8 cellular contexts compared by ENCODE assay signal in genomic region chr9:77717608-77718297, GRCh38.
DNase-seq lines count a peak whose midpoint lies in the region; ATAC-seq, FAIRE-seq and TF ChIP-seq lines count a peak whose summit lies in the region.
"Not testable (repeated sequence)": the region's sequence is repeated elsewhere in the genome, so short reads cannot be mapped to it uniquely, and the experiment has no call there.

No MANE protein-coding gene starts in this region.

- ATAC-seq in A549: not testable (repeated sequence)
- ATAC-seq in activated T-cell treated with anti-CD3 and anti-CD28 coated beads, Interleukin-2, amount 50 U/mL, for 4 hours: peak; percentile 57 to 63

- not testable (repeated sequence) for TF ChIP-seq EP300 in A549 (IDR thresholded peaks at IDR 0.05); sigmoid colon (IDR thresholded peaks at IDR 0.05)

- H3K9me3 Mint-ChIP-seq in activated T-cell treated with anti-CD3 and anti-CD28 coated beads, Interleukin-2, amount 50 U/mL, for 4 hours: not testable (repeated sequence)

- H3K9me2 ChIP-seq in GM23248 (ENCODE audit: insufficient read depth): not testable (repeated sequence)

- in situ Hi-C loops in GM23248 (cut with MboI); brain microvascular endothelial cell (cut with HindIII; ENCODE audit: low pct_ligation_motif_present, low sequenced_read_pairs): not testable (repeated sequence)

- peak; percentile 67 for FAIRE-seq in A549 (lab: Jason Lieb, UNC)
- peak; percentile 32 for FAIRE-seq in kidney (lab: Jason Lieb, UNC)

- POLR2A ChIA-PET in A549 (lab: Yijun Ruan, JAX): not testable (repeated sequence)

- TF ChIP-seq CTCF in A549 (IDR thresholded peaks at IDR 0.05); brain microvascular endothelial cell (IDR thresholded peaks at IDR 0.05; ENCODE audit: low read depth, low read length, missing control alignments); fibroblast of mammary gland (conservative IDR thresholded peaks at IDR 0.05; ENCODE audit: control insufficient read depth, insufficient read depth, low read depth, low read length); kidney (IDR thresholded peaks at IDR 0.05; ENCODE audit: borderline replicate concordance, extremely low read depth, insufficient read depth); sigmoid colon (IDR thresholded peaks at IDR 0.05): not testable (repeated sequence)

- intact Hi-C loops in kidney (cut with DNase I); sigmoid colon (cut with DNase I): not testable (repeated sequence)

- peak overlapping the region; percentile 60 for H3K9ac ChIP-seq in GM23248
- not testable (repeated sequence) for H3K9ac ChIP-seq in kidney (ENCODE audit: low read length in 2 of 2)

- not testable (repeated sequence) for TF ChIP-seq RAD21 in A549 (conservative IDR thresholded peaks at IDR 0.05 in 1 of 2, IDR thresholded peaks at IDR 0.05 in 1 of 2)

- H3K4me3 Mint-ChIP-seq in activated T-cell treated with anti-CD3 and anti-CD28 coated beads, Interleukin-2, amount 50 U/mL, for 4 hours: not testable (repeated sequence)

- not testable (repeated sequence) for H3K36me3 ChIP-seq in GM23248 (ENCODE audit: low read depth); brain microvascular endothelial cell (replicated peaks); kidney (ENCODE audit: control insufficient read depth in 1 of 2, insufficient read depth in 2 of 2, low read length in 2 of 2); sigmoid colon

- DNase-seq in A549 (ENCODE audit: low read depth in 1 of 2, low spot score in 1 of 2); activated T-cell treated with anti-CD3 and anti-CD28 coated beads, Interleukin-2, amount 50 U/mL, for 4 hours; kidney; sigmoid colon: not testable (repeated sequence)
- DNase-seq in GM23248 (peak; percentile 94), NCI-H460 (ENCODE audit: extremely low read depth, low read depth) (peak; percentile 38), brain microvascular endothelial cell (peak; percentile 77), fibroblast of mammary gland (ENCODE audit: low read depth) (peak; percentile 89)

- H3K79me2 ChIP-seq in GM23248 (ENCODE audit: insufficient read depth): not testable (repeated sequence)

- not testable (repeated sequence) for H4K20me1 ChIP-seq in GM23248 (ENCODE audit: insufficient read depth)

- CTCF ChIA-PET in A549 (lab: Yijun Ruan, JAX): not testable (repeated sequence)

- H3K4me1 ChIP-seq in A549; kidney (ENCODE audit: control insufficient read depth in 1 of 2, insufficient read depth in 1 of 2, low read depth in 1 of 2, low read length in 2 of 2): not testable (repeated sequence)
- H3K4me1 ChIP-seq in GM23248 (ENCODE audit: insufficient read depth) (peaks cover 54% of the 10 kb centered on the region), sigmoid colon (peaks cover 0 to 50% (median 31%) of the 10 kb centered on the region in 4 donors)

- H3K27ac ChIP-seq in A549; kidney (ENCODE audit: low read depth in 2 of 2, low read length in 2 of 2): not testable (repeated sequence)
- H3K27ac ChIP-seq in GM23248 (peak overlapping the region; percentile 89), brain microvascular endothelial cell (peak overlapping the region; percentile 84), sigmoid colon (peak overlapping the region in 3 of 4 donors; percentile 34 to 74 (median 64))

- not testable (repeated sequence) for H3K9me3 ChIP-seq in A549; GM23248 (ENCODE audit: low read depth); kidney (ENCODE audit: control insufficient read depth in 1 of 2, low read length in 2 of 2); sigmoid colon

- not testable (repeated sequence) for H3K4me2 ChIP-seq in A549
- peak overlapping the region; percentile 63 for H3K4me2 ChIP-seq in GM23248 (ENCODE audit: unreplicated experiment)

- not testable (repeated sequence) for H3K4me1 Mint-ChIP-seq in activated T-cell treated with anti-CD3 and anti-CD28 coated beads, Interleukin-2, amount 50 U/mL, for 4 hours (ENCODE audit: low read depth)

- H3K27me3 Mint-ChIP-seq in activated T-cell treated with anti-CD3 and anti-CD28 coated beads, Interleukin-2, amount 50 U/mL, for 4 hours (ENCODE audit: low read depth): not testable (repeated sequence)

- not testable (repeated sequence) for H3K4me3 ChIP-seq in A549; brain microvascular endothelial cell (ENCODE audit: low read depth, low read length); fibroblast of mammary gland (ENCODE audit: control insufficient read depth, low read depth, low read length); kidney (ENCODE audit: low read length in 2 of 2); sigmoid colon
- H3K4me3 ChIP-seq in GM23248: 0 out of 2 replicates have a peak overlapping the region, but pooled peaks have one; percentile 26

- H2AFZ ChIP-seq in GM23248: not testable (repeated sequence)

- 80% methylated on average over 5 of the region's 5 CpGs for WGBS in A549 (ENCODE audit: missing lambda C conversion rate)
- 16 to 18% methylated on average over 5 of the region's 5 CpGs for WGBS in GM23248 (ENCODE audit: low coverage in 1 of 2, low lambda C conversion rate in 2 of 2, missing lambda C conversion rate in 2 of 2), 2 experiments
- WGBS in sigmoid colon, 2 donors: 55 to 72% methylated on average over 4 of the region's 5 CpGs

- not testable (repeated sequence) for H3K27me3 ChIP-seq in GM23248 (replicated peaks; ENCODE audit: insufficient read depth); brain microvascular endothelial cell (replicated peaks); sigmoid colon

- H3K36me3 Mint-ChIP-seq in activated T-cell treated with anti-CD3 and anti-CD28 coated beads, Interleukin-2, amount 50 U/mL, for 4 hours (ENCODE audit: insufficient read depth): peaks cover 17% of the 10 kb centered on the region

- H3F3A ChIP-seq in GM23248 (ENCODE audit: insufficient read depth): peaks cover 49% of the 10 kb centered on the region

- TF ChIP-seq POLR2A in A549 (IDR thresholded peaks at IDR 0.05; ENCODE audit: low read length); sigmoid colon (IDR thresholded peaks at IDR 0.05): not testable (repeated sequence)
